ENCODE assay signal across 21 cellular contexts in the genomic region with DNA sequence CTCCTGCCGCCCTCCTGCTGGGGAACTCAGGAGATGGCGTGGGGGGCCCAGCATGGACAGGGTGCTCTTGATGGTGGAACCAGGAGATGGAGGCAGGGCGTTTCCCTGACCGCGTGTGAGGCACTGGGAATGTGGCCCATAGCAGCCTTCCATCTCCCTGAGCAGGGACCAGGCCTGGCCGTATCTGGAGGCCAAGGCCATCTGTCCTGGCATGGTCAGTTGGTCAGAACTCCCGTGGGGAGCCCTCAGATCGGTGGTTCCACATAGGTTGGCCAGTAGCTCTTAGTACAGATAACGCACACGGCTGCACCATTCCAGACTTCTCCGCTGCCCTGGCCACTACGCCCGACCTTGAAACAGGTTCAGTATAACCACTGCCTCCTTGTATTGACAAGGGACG.
A peak's percentile ranks its signal among the peaks of the same experiment; 100 is the strongest.
DNase-seq lines count a peak whose midpoint lies in the region; ATAC-seq, FAIRE-seq and TF ChIP-seq lines count a peak whose summit lies in the region.
"Had no signal": no experiment of that assay in that cellular context is flagged by ENCODE, and none has a peak within 500 bp of the region (broad histone marks: within the 10 kb centered on the region; RNA-seq: fewer than 3 reads in every experiment).

No MANE protein-coding gene starts in this region.

- WGBS in HepG2 (ENCODE audit: low lambda C conversion rate): 13% methylated on average over 9 of the region's 14 CpGs
- WGBS in right lobe of liver (ENCODE audit: insufficient coverage, low coverage, low lambda C conversion rate, missing lambda C conversion rate): 40% methylated on average over 1 of the region's 14 CpGs
- no CpG with 5 or more reads among the region's 14 CpGs for WGBS in neuronal stem cell (ENCODE audit: extremely low coverage in 2 of 2, insufficient read length in 2 of 2, insufficient replicate concordance in 1 of 2), 2 donors

- H2AK5ac ChIP-seq in neuronal stem cell (ENCODE audit: low read depth, low read length): peak overlapping the region; percentile 37

- no peak overlapping the region for H2BK12ac ChIP-seq in neuronal stem cell (ENCODE audit: low read length)

- intact Hi-C loops in HepG2 (cut with micrococcal nuclease; ENCODE audit: unreplicated experiment) (no loop called here), right lobe of liver (cut with DNase I) (no loop called here)

- H2BK120ac ChIP-seq in neuronal stem cell (ENCODE audit: low read depth, low read length): no peak overlapping the region

- FAIRE-seq in HepG2 (lab: Jason Lieb, UNC): no peak
- FAIRE-seq: A549, D721Med, GM12878, GM12892, GM18507 had no signal

- no peaks in the 10 kb centered on the region for H3K36me3 ChIP-seq in HepG2 (replicated peaks in 1 of 2; ENCODE audit: control insufficient read depth in 1 of 2, insufficient read depth in 2 of 2, low read length in 2 of 2)
- no peaks in the 10 kb centered on the region for H3K36me3 ChIP-seq in right lobe of liver
- H3K36me3 ChIP-seq in neuronal stem cell (replicated peaks in 1 of 2; ENCODE audit: control insufficient read depth in 2 of 2, insufficient read depth in 2 of 2, low read length in 2 of 2): no peaks in the 10 kb centered on the region
- H3K36me3 ChIP-seq: BLaER1 treated with 17β-estradiol and CSF1 and Interleukin-3, amounts not matched to agents 10 nM and 100 nM had no signal

- H3K4me3 ChIP-seq in HepG2 (replicated peaks in 1 of 3; ENCODE audit: insufficient read depth in 1 of 3, low read depth in 2 of 3, low read length in 3 of 3): no peak overlapping the region
- H3K4me3 ChIP-seq in right lobe of liver: no peak overlapping the region
- no peak overlapping the region for H3K4me3 ChIP-seq in neuronal stem cell (ENCODE audit: low read length in 2 of 2)
- H3K4me3 ChIP-seq: A549; BLaER1 treated with 17β-estradiol and CSF1 and Interleukin-3, amounts not matched to agents 10 nM and 100 nM; GM12878 had no signal

- TF ChIP-seq EP300 in HepG2 (IDR thresholded peaks at IDR 0.05; ENCODE audit: low read depth in 2 of 2, low read length in 2 of 2) (no peak), HepG2 (CRISPR knock-in tag; IDR thresholded peaks at IDR 0.05; ENCODE audit: borderline replicate concordance) (no peak)

- DNase-seq in HepG2 (ENCODE audit: low spot score) (no peak), right lobe of liver (no peak), cerebellum (ENCODE audit: low spot score) (peak; percentile 84), neuronal stem cell (ENCODE audit: low spot score) (no peak)
- DNase-seq: AML-193; Caco-2; Calu3; CD4-positive, alpha-beta T cell; CD8-positive, alpha-beta T cell; DMS79 treated with DMSO at 0.1 percent for 48 hours; GDM1 had no signal

- H3K14ac ChIP-seq in neuronal stem cell (ENCODE audit: low read length): peak overlapping the region; percentile 21

- POLR2A ChIA-PET in HepG2 (lab: Yijun Ruan, JAX): no interaction called here

- TF ChIP-seq POLR2A in HepG2 (IDR thresholded peaks at IDR 0.05; ENCODE audit: insufficient read depth in 1 of 2, low read depth in 2 of 2, low read length in 2 of 2): no peak
- no peak for TF ChIP-seq POLR2A in right lobe of liver (IDR thresholded peaks at IDR 0.05)

- no peak overlapping the region for H3K4ac ChIP-seq in neuronal stem cell (ENCODE audit: low read length)

- H4K20me1 ChIP-seq in HepG2 (ENCODE audit: insufficient read depth, low read length): no peaks in the 10 kb centered on the region

- CTCF ChIA-PET in HepG2 (lab: Yijun Ruan, JAX; ENCODE audit: low intra/inter-chr PET ratio, low total read pairs): no interaction called here

- ATAC-seq in HepG2 (0 out of 3 replicates have a peak, but pooled peaks have one; percentile 6), right lobe of liver (no peak), HG02938 (IDR thresholded peaks at IDR 0.05; ENCODE audit: unreplicated experiment) (no peak), GM21526 (IDR thresholded peaks at IDR 0.05; ENCODE audit: low FRiP score, unreplicated experiment) (no peak)
- ATAC-seq: CD8-positive, alpha-beta T cell; GM12878 had no signal

- H3K27ac ChIP-seq in HepG2 (ENCODE audit: extremely low read length, insufficient read depth, low read length) (no peak overlapping the region), right lobe of liver (no peak overlapping the region), neuronal stem cell (replicated peaks; ENCODE audit: low read length) (no peak overlapping the region)
- H3K27ac ChIP-seq: 22Rv1; A549; BLaER1 treated with 17β-estradiol and CSF1 and Interleukin-3, amounts not matched to agents 10 nM and 100 nM; C4-2B had no signal

- no peaks in the 10 kb centered on the region for H3K9me3 ChIP-seq in HepG2 (ENCODE audit: low read length)
- H3K9me3 ChIP-seq in right lobe of liver: no peaks in the 10 kb centered on the region
- H3K9me3 ChIP-seq in neuronal stem cell (replicated peaks in 1 of 2; ENCODE audit: control insufficient read depth in 2 of 2, insufficient read depth in 1 of 2, low read depth in 1 of 2, low read length in 2 of 2): no peaks in the 10 kb centered on the region
- H3K9me3 ChIP-seq: A549; BLaER1 treated with 17β-estradiol and CSF1 and Interleukin-3, amounts not matched to agents 10 nM and 100 nM; Caco-2 had no signal

- H3K4me1 ChIP-seq in HepG2 (ENCODE audit: insufficient read depth, low read length): no peaks in the 10 kb centered on the region
- H3K4me1 ChIP-seq in right lobe of liver: no peaks in the 10 kb centered on the region
- no peaks in the 10 kb centered on the region for H3K4me1 ChIP-seq in neuronal stem cell (ENCODE audit: control insufficient read depth in 2 of 2, insufficient read depth in 1 of 2, low read depth in 1 of 2, low read length in 2 of 2)
- H3K4me1 ChIP-seq: A549; BLaER1 treated with 17β-estradiol and CSF1 and Interleukin-3, amounts not matched to agents 10 nM and 100 nM; Caco-2 had no signal

- H4K8ac ChIP-seq in neuronal stem cell (ENCODE audit: low read depth, low read length): peak overlapping the region; percentile 17

- peaks cover 4% of the 10 kb centered on the region for H3K79me1 ChIP-seq in neuronal stem cell (ENCODE audit: low read depth, low read length)

- H3K9ac ChIP-seq in HepG2 (ENCODE audit: insufficient read depth, low read depth, low read length): no peak overlapping the region
- H3K9ac ChIP-seq in neuronal stem cell (ENCODE audit: low read depth, low read length, poor library complexity): no peak overlapping the region
- H3K9ac ChIP-seq: BLaER1 treated with 17β-estradiol and CSF1 and Interleukin-3, amounts not matched to agents 10 nM and 100 nM had no signal

- H3K79me2 ChIP-seq in HepG2 (ENCODE audit: insufficient read depth, low read length): no peaks in the 10 kb centered on the region

- H3K4me2 ChIP-seq in HepG2 (ENCODE audit: low read depth, low read length): no peak overlapping the region
- no peak overlapping the region for H3K4me2 ChIP-seq in neuronal stem cell (ENCODE audit: insufficient read depth, low read length, poor library complexity, severe bottlenecking)
- H3K4me2 ChIP-seq: A549; BLaER1 treated with 17β-estradiol and CSF1 and Interleukin-3, amounts not matched to agents 10 nM and 100 nM had no signal

- in situ Hi-C loops in HepG2 (cut with HindIII; ENCODE audit: extremely low pct_ligation_motif_present, low pct_unique_long_range_greater_than_20kb): no loop called here

- H2BK5ac ChIP-seq in neuronal stem cell (ENCODE audit: low read length): no peak overlapping the region

- no peak overlapping the region for H4K91ac ChIP-seq in neuronal stem cell (ENCODE audit: low read depth, low read length, poor library complexity)

- H2AFZ ChIP-seq in HepG2 (ENCODE audit: low read length) (no peak overlapping the region), neuronal stem cell (ENCODE audit: low read length) (no peak overlapping the region)

- H3K23ac ChIP-seq in neuronal stem cell (ENCODE audit: low read depth, low read length, poor library complexity): no peak overlapping the region

- BruUV-seq in HepG2 (replicated peaks; lab: Mats Ljungman, UMichigan): no TSS peak

- peak overlapping the region; percentile 35 for H3K18ac ChIP-seq in neuronal stem cell (ENCODE audit: low read length)

- peak overlapping the region; percentile 79 for H2BK15ac ChIP-seq in neuronal stem cell (ENCODE audit: low read length)

- TF ChIP-seq RAD21 in HepG2 (CRISPR knock-in tag; IDR thresholded peaks at IDR 0.05): no peak

- TF ChIP-seq CTCF in HepG2 (CRISPR knock-in tag; IDR thresholded peaks at IDR 0.05) (no peak), right lobe of liver (IDR thresholded peaks at IDR 0.05) (no peak)

- peaks cover 21 to 83% of the 10 kb centered on the region in 2 experiments for H3K27me3 ChIP-seq in HepG2 (ENCODE audit: control insufficient read depth in 1 of 2, insufficient read depth in 2 of 2, low read length in 2 of 2)
- no peaks in the 10 kb centered on the region for H3K27me3 ChIP-seq in right lobe of liver
- peaks cover 0 to 35% (median 0%) of the 10 kb centered on the region in 3 experiments for H3K27me3 ChIP-seq in neuronal stem cell (ENCODE audit: control insufficient read depth in 3 of 3, insufficient read depth in 3 of 3, low read depth in 1 of 3, low read length in 3 of 3)
- H3K27me3 ChIP-seq: BLaER1 treated with 17β-estradiol and CSF1 and Interleukin-3, amounts not matched to agents 10 nM and 100 nM had no signal

TF ChIP-seq in HepG2, 621 proteins besides CTCF, POLR2A, EP300 and RAD21 (continues in another document):
- TF ChIP-seq, protein P1, sequence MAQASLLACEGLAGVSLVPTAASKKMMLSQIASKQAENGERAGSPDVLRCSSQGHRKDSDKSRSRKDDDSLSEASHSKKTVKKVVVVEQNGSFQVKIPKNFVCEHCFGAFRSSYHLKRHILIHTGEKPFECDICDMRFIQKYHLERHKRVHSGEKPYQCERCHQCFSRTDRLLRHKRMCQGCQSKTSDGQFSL (CRISPR knock-in tag; IDR thresholded peaks at IDR 0.05): no peak
- TF ChIP-seq, protein P2, sequence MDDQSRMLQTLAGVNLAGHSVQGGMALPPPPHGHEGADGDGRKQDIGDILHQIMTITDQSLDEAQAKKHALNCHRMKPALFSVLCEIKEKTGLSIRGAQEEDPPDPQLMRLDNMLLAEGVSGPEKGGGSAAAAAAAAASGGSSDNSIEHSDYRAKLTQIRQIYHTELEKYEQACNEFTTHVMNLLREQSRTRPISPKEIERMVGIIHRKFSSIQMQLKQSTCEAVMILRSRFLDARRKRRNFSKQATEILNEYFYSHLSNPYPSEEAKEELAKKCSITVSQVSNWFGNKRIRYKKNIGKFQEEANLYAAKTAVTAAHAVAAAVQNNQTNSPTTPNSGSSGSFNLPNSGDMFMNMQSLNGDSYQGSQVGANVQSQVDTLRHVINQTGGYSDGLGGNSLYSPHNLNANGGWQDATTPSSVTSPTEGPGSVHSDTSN (CRISPR knock-in tag; IDR thresholded peaks at IDR 0.05; ENCODE audit: borderline replicate concordance): no peak
